Comparison of ENCODE assay signal across 8 cellular contexts in genomic region chr11:19938051-19938856, GRCh38.
A peak's percentile ranks its signal among the peaks of the same experiment; 100 is the strongest.
DNase-seq lines count a peak whose midpoint lies in the region; ATAC-seq and TF ChIP-seq lines count a peak whose summit lies in the region.

No MANE protein-coding gene starts in this region.

- TF ChIP-seq CTCF in VCaP (conservative IDR thresholded peaks at IDR 0.05): peak; percentile 81
- TF ChIP-seq CTCF in omental fat pad (IDR thresholded peaks at IDR 0.05): no peak

- DNase-seq in NCI-H2196 (lab: John Stamatoyannopoulos, UW; ENCODE audit: unreplicated experiment): peak; percentile 42
- no peak for DNase-seq in NCI-H2196 treated with DMSO at 0.1 percent for 48 hours (lab: John Stamatoyannopoulos, UW; ENCODE audit: unreplicated experiment)
- peak; percentile 8 to 14 for DNase-seq in Kasumi-1 (lab: John Stamatoyannopoulos, UW)
- DNase-seq in fibroblast of gingiva (ENCODE audit: low read depth): peak; percentile 41
- DNase-seq in omental fat pad (ENCODE audit: low spot score): peak; percentile 39

- no peak overlapping the region for H3K27ac ChIP-seq in VCaP

- ATAC-seq in GM21576 (IDR thresholded peaks at IDR 0.05; ENCODE audit: unreplicated experiment): peak; percentile 62
- no peak for ATAC-seq in omental fat pad (ENCODE audit: low FRiP score)
- no peak for ATAC-seq in HG03139 (IDR thresholded peaks at IDR 0.05; ENCODE audit: unreplicated experiment)
